Comparison of ENCODE assay signal across 13 cellular contexts in genomic region chr2:140891614-140892212, GRCh38.
DNase-seq lines count a peak whose midpoint lies in the region; ATAC-seq and TF ChIP-seq lines count a peak whose summit lies in the region.
"Had no signal": no experiment of that assay in that cellular context is flagged by ENCODE, and none has a peak within 500 bp of the region (broad histone marks: within the 10 kb centered on the region; RNA-seq: fewer than 3 reads in every experiment).

No MANE protein-coding gene starts in this region.

- no peaks in the 10 kb centered on the region for H3K4me1 Mint-ChIP-seq in activated T-cell treated with anti-CD3 and anti-CD28 coated beads, Interleukin-2, amount 50 U/mL, for 24 hours (ENCODE audit: low read depth)
- H3K4me1 Mint-ChIP-seq: naive B cell had no signal

- H3K4me3 Mint-ChIP-seq in activated T-cell treated with anti-CD3 and anti-CD28 coated beads, Interleukin-2, amount 50 U/mL, for 24 hours: no peak overlapping the region
- H3K4me3 Mint-ChIP-seq: dendritic cell treated with granulocyte-macrophage colony-stimulating factor and Interleukin-4, amounts not matched to agents 40 ng/mL and 50 ng/mL, for 4 days; naive B cell had no signal

- no peak for TF ChIP-seq POLR2A in right lobe of liver (IDR thresholded peaks at IDR 0.05)

- H3K27me3 ChIP-seq in right lobe of liver: no peaks in the 10 kb centered on the region
- H3K27me3 ChIP-seq: sigmoid colon, SJSA1 had no signal

- no peaks in the 10 kb centered on the region for H3K36me3 ChIP-seq in right lobe of liver
- H3K36me3 ChIP-seq: sigmoid colon, SJSA1 had no signal

- H3K36me3 Mint-ChIP-seq in activated T-cell treated with anti-CD3 and anti-CD28 coated beads, Interleukin-2, amount 50 U/mL, for 24 hours (ENCODE audit: low read depth): no peaks in the 10 kb centered on the region
- H3K36me3 Mint-ChIP-seq: naive B cell had no signal

- no peak overlapping the region for H3K4me3 ChIP-seq in right lobe of liver
- H3K4me3 ChIP-seq: sigmoid colon, SJSA1 had no signal

- intact Hi-C loops in right lobe of liver (cut with DNase I): no loop called here

- H3K27me3 Mint-ChIP-seq in activated T-cell treated with anti-CD3 and anti-CD28 coated beads, Interleukin-2, amount 50 U/mL, for 24 hours: no peaks in the 10 kb centered on the region
- H3K27me3 Mint-ChIP-seq: dendritic cell treated with granulocyte-macrophage colony-stimulating factor and Interleukin-4, amounts not matched to agents 40 ng/mL and 50 ng/mL, for 4 days; naive B cell had no signal

- H3K9me3 ChIP-seq in right lobe of liver: no peaks in the 10 kb centered on the region
- H3K9me3 ChIP-seq: sigmoid colon, SJSA1 had no signal

- ATAC-seq in GM18498 (IDR thresholded peaks at IDR 0.05; ENCODE audit: unreplicated experiment) (peak; percentile 59), HG02885 (IDR thresholded peaks at IDR 0.05; ENCODE audit: poor library complexity, unreplicated experiment) (peak; percentile 74), right lobe of liver (no peak), esophagus mucosa (no peak)
- ATAC-seq: left colon had no signal

- TF ChIP-seq CTCF in VCaP (conservative IDR thresholded peaks at IDR 0.05) (peak; percentile 63), right lobe of liver (IDR thresholded peaks at IDR 0.05) (peak in 3 of 4 donors; percentile 12 to 23 (median 17))

- DNase-seq in right lobe of liver (no peak), NOMO-1 (lab: John Stamatoyannopoulos, UW; ENCODE audit: unreplicated experiment in 2 of 2) (no peak), NCI-H446 (lab: John Stamatoyannopoulos, UW) (no peak)
- DNase-seq in activated T-cell treated with anti-CD3 and anti-CD28 coated beads, Interleukin-2, amount 50 U/mL, for 24 hours: no peak
- DNase-seq: left colon, naive B cell, sigmoid colon had no signal

- H3K4me1 ChIP-seq in right lobe of liver: no peaks in the 10 kb centered on the region
- H3K4me1 ChIP-seq: sigmoid colon had no signal

- H3K9me3 Mint-ChIP-seq in activated T-cell treated with anti-CD3 and anti-CD28 coated beads, Interleukin-2, amount 50 U/mL, for 24 hours: peaks cover 15% of the 10 kb centered on the region

- 18% methylated on average over 1 of the region's 1 CpG for WGBS in right lobe of liver (ENCODE audit: insufficient coverage, low coverage, low lambda C conversion rate, missing lambda C conversion rate)

- H3K27ac ChIP-seq in VCaP (no peak overlapping the region), right lobe of liver (no peak overlapping the region)
- H3K27ac ChIP-seq: sigmoid colon, SJSA1 had no signal

- H3K27ac Mint-ChIP-seq in activated T-cell treated with anti-CD3 and anti-CD28 coated beads, Interleukin-2, amount 50 U/mL, for 24 hours: no peak overlapping the region
- H3K27ac Mint-ChIP-seq: dendritic cell treated with granulocyte-macrophage colony-stimulating factor and Interleukin-4, amounts not matched to agents 40 ng/mL and 50 ng/mL, for 4 days; naive B cell had no signal

Comparison
In these comparisons a context has a peak if more than half of its experiments do, and no peak if none do; other contexts are left out.
1. ATAC-seq: peak in GM18498 (single experiment) and HG02885 (single experiment); none in right lobe of liver (0 of 4) and esophagus mucosa (single experiment).